In genomic region chr13:100363351-100363750, GRCh38 we compare ENCODE assay signal across 14 cellular contexts.
DNase-seq lines count a peak whose midpoint lies in the region; ATAC-seq and TF ChIP-seq lines count a peak whose summit lies in the region.
"Had no signal": no experiment of that assay in that cellular context is flagged by ENCODE, and none has a peak within 500 bp of the region (broad histone marks: within the 10 kb centered on the region; RNA-seq: fewer than 3 reads in every experiment).

No MANE protein-coding gene starts in this region.

- peak; percentile 34 for DNase-seq in AG20443 (ENCODE audit: low spot score)
- peak; percentile 55 for DNase-seq in NCI-H146 (lab: John Stamatoyannopoulos, UW)
- DNase-seq in choroid plexus epithelial cell (ENCODE audit: low read depth): peak; percentile 94
- DNase-seq in neural crest cell (ENCODE audit: low read depth, low spot score): no peak
- DNase-seq in activated T-cell treated with anti-CD3 and anti-CD28 coated beads, Interleukin-2, amount 50 U/mL, for 72 hours: no peak
- DNase-seq in activated T-helper 1 cell treated with anti-CD3 and anti-CD28 coated beads, Interleukin-12 subunit alpha, Interleukin-12 subunit beta, Interleukin-2, Interleukin-4 antibody, amounts not matched to agents 30 ng/mL and 10 ng/mL and 1 ng/mL, durations not matched to agents 14 hours and 24 hours and 36 hours (ENCODE audit: low spot score): no peak
- DNase-seq: activated CD8-positive, alpha-beta memory T cell treated with anti-CD3 and anti-CD28 coated beads, Interleukin-2, amount 50 U/mL, for 4 hours; CD4-positive, alpha-beta memory T cell; MV-4-11; posterior cingulate gyrus; SHP77 had no signal

- no peaks in the 10 kb centered on the region for H3K36me3 ChIP-seq in gastroesophageal sphincter

- no peak for TF ChIP-seq CTCF in choroid plexus epithelial cell (conservative IDR thresholded peaks at IDR 0.05; ENCODE audit: low read depth, low read length)
- no peak for TF ChIP-seq CTCF in neural crest cell (conservative IDR thresholded peaks at IDR 0.05)
- no peak for TF ChIP-seq CTCF in gastroesophageal sphincter (IDR thresholded peaks at IDR 0.05)

- no peaks in the 10 kb centered on the region for H3K27me3 Mint-ChIP-seq in neural crest cell (ENCODE audit: low read depth)
- no peaks in the 10 kb centered on the region for H3K27me3 Mint-ChIP-seq in activated T-cell treated with anti-CD3 and anti-CD28 coated beads, Interleukin-2, amount 50 U/mL, for 72 hours (ENCODE audit: low read depth)
- H3K27me3 Mint-ChIP-seq in activated T-helper 1 cell treated with anti-CD3 and anti-CD28 coated beads, Interleukin-12 subunit alpha, Interleukin-12 subunit beta, Interleukin-2, Interleukin-4 antibody, amounts not matched to agents 30 ng/mL and 10 ng/mL and 1 ng/mL, durations not matched to agents 14 hours and 24 hours and 36 hours (ENCODE audit: insufficient read depth): no peaks in the 10 kb centered on the region
- H3K27me3 Mint-ChIP-seq: CD4-positive, alpha-beta memory T cell had no signal

- peaks cover 8% of the 10 kb centered on the region for H3K9me3 Mint-ChIP-seq in neural crest cell
- H3K9me3 Mint-ChIP-seq in activated T-cell treated with anti-CD3 and anti-CD28 coated beads, Interleukin-2, amount 50 U/mL, for 72 hours: no peaks in the 10 kb centered on the region
- no peaks in the 10 kb centered on the region for H3K9me3 Mint-ChIP-seq in activated T-helper 1 cell treated with anti-CD3 and anti-CD28 coated beads, Interleukin-12 subunit alpha, Interleukin-12 subunit beta, Interleukin-2, Interleukin-4 antibody, amounts not matched to agents 30 ng/mL and 10 ng/mL and 1 ng/mL, durations not matched to agents 14 hours and 24 hours and 36 hours
- H3K9me3 Mint-ChIP-seq: CD4-positive, alpha-beta memory T cell had no signal

- H3K4me1 ChIP-seq in gastroesophageal sphincter: no peaks in the 10 kb centered on the region

- ATAC-seq in activated T-cell treated with anti-CD3 and anti-CD28 coated beads, Interleukin-2, amount 50 U/mL, for 72 hours (replicated peaks in 1 of 2): no peak
- ATAC-seq in gastroesophageal sphincter (no peak), HG03108 (IDR thresholded peaks at IDR 0.05; ENCODE audit: unreplicated experiment) (no peak)

- H3K4me1 Mint-ChIP-seq in neural crest cell: peaks cover 40% of the 10 kb centered on the region
- peaks cover 8% of the 10 kb centered on the region for H3K4me1 Mint-ChIP-seq in activated T-cell treated with anti-CD3 and anti-CD28 coated beads, Interleukin-2, amount 50 U/mL, for 72 hours (ENCODE audit: low read depth)
- peaks cover 9% of the 10 kb centered on the region for H3K4me1 Mint-ChIP-seq in activated T-helper 1 cell treated with anti-CD3 and anti-CD28 coated beads, Interleukin-12 subunit alpha, Interleukin-12 subunit beta, Interleukin-2, Interleukin-4 antibody, amounts not matched to agents 30 ng/mL and 10 ng/mL and 1 ng/mL, durations not matched to agents 14 hours and 24 hours and 36 hours (ENCODE audit: low read depth)
- H3K4me1 Mint-ChIP-seq: CD4-positive, alpha-beta memory T cell had no signal

- intact Hi-C loops in activated T-helper 1 cell treated with anti-CD3 and anti-CD28 coated beads, Interleukin-12 subunit alpha, Interleukin-12 subunit beta, Interleukin-2, Interleukin-4 antibody, amounts not matched to agents 30 ng/mL and 10 ng/mL and 1 ng/mL, durations not matched to agents 14 hours and 24 hours and 36 hours (cut with micrococcal nuclease): no loop called here

- no peaks in the 10 kb centered on the region for H3K27me3 ChIP-seq in gastroesophageal sphincter

- TF ChIP-seq POLR2A in gastroesophageal sphincter (IDR thresholded peaks at IDR 0.05): no peak

- peaks cover 9% of the 10 kb centered on the region for H3K36me3 Mint-ChIP-seq in neural crest cell (ENCODE audit: low read depth)
- H3K36me3 Mint-ChIP-seq in activated T-cell treated with anti-CD3 and anti-CD28 coated beads, Interleukin-2, amount 50 U/mL, for 72 hours (ENCODE audit: insufficient read depth in 2 of 2): no peaks in the 10 kb centered on the region
- peaks cover 4% of the 10 kb centered on the region for H3K36me3 Mint-ChIP-seq in activated T-helper 1 cell treated with anti-CD3 and anti-CD28 coated beads, Interleukin-12 subunit alpha, Interleukin-12 subunit beta, Interleukin-2, Interleukin-4 antibody, amounts not matched to agents 30 ng/mL and 10 ng/mL and 1 ng/mL, durations not matched to agents 14 hours and 24 hours and 36 hours (ENCODE audit: low read depth)
- H3K36me3 Mint-ChIP-seq: CD4-positive, alpha-beta memory T cell had no signal

- no peaks in the 10 kb centered on the region for H3K9me3 ChIP-seq in gastroesophageal sphincter

- no peak overlapping the region for H3K4me3 ChIP-seq in choroid plexus epithelial cell (ENCODE audit: low read depth, low read length)
- no peak overlapping the region for H3K4me3 ChIP-seq in gastroesophageal sphincter

- WGBS in gastroesophageal sphincter (ENCODE audit: low coverage in 1 of 2), 2 donors: 24 to 25% methylated on average over 2 to 3 of the region's 3 CpGs

- peak overlapping the region; percentile 1 for H3K27ac Mint-ChIP-seq in neural crest cell (ENCODE audit: unreplicated experiment)
- no peak overlapping the region for H3K27ac Mint-ChIP-seq in activated T-cell treated with anti-CD3 and anti-CD28 coated beads, Interleukin-2, amount 50 U/mL, for 72 hours
- no peak overlapping the region for H3K27ac Mint-ChIP-seq in activated T-helper 1 cell treated with anti-CD3 and anti-CD28 coated beads, Interleukin-12 subunit alpha, Interleukin-12 subunit beta, Interleukin-2, Interleukin-4 antibody, amounts not matched to agents 30 ng/mL and 10 ng/mL and 1 ng/mL, durations not matched to agents 14 hours and 24 hours and 36 hours
- H3K27ac Mint-ChIP-seq: CD4-positive, alpha-beta memory T cell had no signal

- no peak overlapping the region for H3K27ac ChIP-seq in gastroesophageal sphincter
- H3K27ac ChIP-seq: HL-60 had no signal

- TF ChIP-seq EP300 in gastroesophageal sphincter (IDR thresholded peaks at IDR 0.05): no peak

- no peak overlapping the region for H3K4me3 Mint-ChIP-seq in neural crest cell
- H3K4me3 Mint-ChIP-seq in activated T-cell treated with anti-CD3 and anti-CD28 coated beads, Interleukin-2, amount 50 U/mL, for 72 hours: no peak overlapping the region
- no peak overlapping the region for H3K4me3 Mint-ChIP-seq in activated T-helper 1 cell treated with anti-CD3 and anti-CD28 coated beads, Interleukin-12 subunit alpha, Interleukin-12 subunit beta, Interleukin-2, Interleukin-4 antibody, amounts not matched to agents 30 ng/mL and 10 ng/mL and 1 ng/mL, durations not matched to agents 14 hours and 24 hours and 36 hours
- H3K4me3 Mint-ChIP-seq: CD4-positive, alpha-beta memory T cell had no signal

Comparison
In these comparisons a context has a peak if more than half of its experiments do, and no peak if none do; other contexts are left out.
1. DNase-seq: peak in AG20443 (single experiment), NCI-H146 (single experiment) and choroid plexus epithelial cell (single experiment); none in neural crest cell (single experiment), activated T-cell treated with anti-CD3 and anti-CD28 coated beads, Interleukin-2, amount 50 U/mL, for 72 hours (0 of 2) and activated T-helper 1 cell treated with anti-CD3 and anti-CD28 coated beads, Interleukin-12 subunit alpha, Interleukin-12 subunit beta, Interleukin-2, Interleukin-4 antibody, amounts not matched to agents 30 ng/mL and 10 ng/mL and 1 ng/mL, durations not matched to agents 14 hours and 24 hours and 36 hours (single experiment).